In genomic region chr7:35037211-35037525, GRCh38 we compare ENCODE assay signal across 8 cellular contexts. TPM values are rescaled to one million over a fixed set of nuclear protein-coding genes. Genes with fewer than 3 reads are reported as not detected.
A peak's percentile ranks its signal among the peaks of the same experiment; 100 is the strongest.
DNase-seq lines count a peak whose midpoint lies in the region; TF ChIP-seq lines count a peak whose summit lies in the region.

DPY19L1 (minus strand) TSS chr7:35037485; CDS start chr7:35037394, 91 bp downstream.

- no peaks in the 10 kb centered on the region for H3K9me3 ChIP-seq in Peyer's patch
- no peaks in the 10 kb centered on the region for H3K9me3 ChIP-seq in esophagus squamous epithelium

- H3K4me3 ChIP-seq in Peyer's patch: peak within 1 kb of the TSS; percentile 71 to 92 (median 78)
- H3K4me3 ChIP-seq in esophagus squamous epithelium: peak within 1 kb of the TSS; percentile 57 to 87 (median 74)

- H3K4me3 Mint-ChIP-seq in activated naive CD4-positive, alpha-beta T cell treated with anti-CD3 and anti-CD28 coated beads, Interleukin-2, amount 50 U/mL, for 24 hours: peak within 1 kb of the TSS; percentile 92

- TF ChIP-seq CTCF in Peyer's patch (IDR thresholded peaks at IDR 0.05) (no peak), esophagus squamous epithelium (IDR thresholded peaks at IDR 0.05) (no peak)

- peaks cover 29% of the 10 kb centered on the region for H3K4me1 Mint-ChIP-seq in activated naive CD4-positive, alpha-beta T cell treated with anti-CD3 and anti-CD28 coated beads, Interleukin-2, amount 50 U/mL, for 24 hours

- H3K36me3 ChIP-seq in Peyer's patch: no peaks in the 10 kb centered on the region
- H3K36me3 ChIP-seq in esophagus squamous epithelium: no peaks in the 10 kb centered on the region

- H3K4me1 ChIP-seq in Peyer's patch: peaks cover 0 to 13% (median 5%) of the 10 kb centered on the region in 4 donors
- H3K4me1 ChIP-seq in esophagus squamous epithelium: peaks cover 13 to 30% (median 16%) of the 10 kb centered on the region in 3 donors

- H3K27ac ChIP-seq in Peyer's patch (peak within 1 kb of the TSS; percentile 82 to 93 (median 92)), esophagus squamous epithelium (peak within 1 kb of the TSS; percentile 82 to 92 (median 86))

- no peaks in the 10 kb centered on the region for H3K36me3 Mint-ChIP-seq in activated naive CD4-positive, alpha-beta T cell treated with anti-CD3 and anti-CD28 coated beads, Interleukin-2, amount 50 U/mL, for 24 hours

- intact Hi-C loops in esophagus squamous epithelium (cut with DNase I): no loop called here

- H3K27ac Mint-ChIP-seq in activated naive CD4-positive, alpha-beta T cell treated with anti-CD3 and anti-CD28 coated beads, Interleukin-2, amount 50 U/mL, for 24 hours: peak within 1 kb of the TSS; percentile 83

- no peaks in the 10 kb centered on the region for H3K27me3 ChIP-seq in Peyer's patch
- H3K27me3 ChIP-seq in esophagus squamous epithelium: no peaks in the 10 kb centered on the region

- no CpG with 5 or more reads among the region's 48 CpGs for WGBS in esophagus squamous epithelium, 2 donors

- no peaks in the 10 kb centered on the region for H3K9me3 Mint-ChIP-seq in activated naive CD4-positive, alpha-beta T cell treated with anti-CD3 and anti-CD28 coated beads, Interleukin-2, amount 50 U/mL, for 24 hours

- no peaks in the 10 kb centered on the region for H3K27me3 Mint-ChIP-seq in activated naive CD4-positive, alpha-beta T cell treated with anti-CD3 and anti-CD28 coated beads, Interleukin-2, amount 50 U/mL, for 24 hours

- peak in 1 of 2 donors; percentile 25 for TF ChIP-seq POLR2A in Peyer's patch (IDR thresholded peaks at IDR 0.05)
- peak in 1 of 4 donors; percentile 44 for TF ChIP-seq POLR2A in esophagus squamous epithelium (IDR thresholded peaks at IDR 0.05)

- DNase-seq in activated naive CD4-positive, alpha-beta T cell treated with anti-CD3 and anti-CD28 coated beads, Interleukin-2, amount 50 U/mL, for 16 hours: no peak
- DNase-seq in Peyer's patch: no peak
- no peak for DNase-seq in esophagus squamous epithelium (lab: John Stamatoyannopoulos, UW)
- no peak for DNase-seq in occipital lobe (lab: John Stamatoyannopoulos, UW)
- no peak for DNase-seq in NK-92 treated with Interleukin-12 subunit alpha and Interleukin-12 subunit beta, amount 100 ng/mL, for 24 hours (lab: John Stamatoyannopoulos, UW)
- DNase-seq in NCI-H1417 (lab: John Stamatoyannopoulos, UW): no peak
- DNase-seq in activated CD4-positive, alpha-beta T cell treated with anti-CD3 and anti-CD28 coated beads for 1 hour: no peak

RNA-seq across cellular contexts. Expression of gene DPY19L1, which starts in this region (rescaled TPM):
- total RNA-seq in Peyer's patch: 1 to 10 TPM; 4.1 to 6.8 (median 5.1) TPM
- total RNA-seq in esophagus squamous epithelium: 10 to 100 TPM in 1 of 4 donors, 1 to 10 TPM in 3; 3.0 to 27.1 (median 9.1) TPM
- 88.0 TPM for total RNA-seq in occipital lobe
